8 cellular contexts compared by ENCODE assay signal in genomic region chr11:65636810-65637557, GRCh38. TPM values are rescaled to one million over a fixed set of nuclear protein-coding genes. Genes with fewer than 3 reads are reported as not detected.
DNase-seq lines count a peak whose midpoint lies in the region; ATAC-seq and TF ChIP-seq lines count a peak whose summit lies in the region.

No MANE protein-coding gene starts in this region.

- no peak for DNase-seq in activated naive CD4-positive, alpha-beta T cell treated with anti-CD3 and anti-CD28 coated beads, Interleukin-2, amount 10 ng/mL, durations not matched to agents 7 days and 5 days
- no peak for DNase-seq in activated naive CD4-positive, alpha-beta T cell treated with anti-CD3 and anti-CD28 coated beads, Interleukin-2, amount 50 U/mL, for 72 hours (ENCODE audit: low spot score in 2 of 2)
- no peak for DNase-seq in lower lobe of right lung
- no peak for DNase-seq in thoracic aorta (ENCODE audit: low spot score)
- no peak for DNase-seq in foreskin melanocyte
- no peak for DNase-seq in anterior cingulate cortex (lab: John Stamatoyannopoulos, UW)
- no peak for DNase-seq in HPDE6-E6E7 (ENCODE audit: extremely low spot score)

- H3K27me3 ChIP-seq in lower lobe of right lung (ENCODE audit: low read depth): no peaks in the 10 kb centered on the region
- no peaks in the 10 kb centered on the region for H3K27me3 ChIP-seq in thoracic aorta (replicated peaks; ENCODE audit: insufficient read depth)

- no peaks in the 10 kb centered on the region for H3K27me3 Mint-ChIP-seq in activated naive CD4-positive, alpha-beta T cell treated with anti-CD3 and anti-CD28 coated beads, Interleukin-2, amount 10 ng/mL, durations not matched to agents 7 days and 5 days
- H3K27me3 Mint-ChIP-seq in activated T-helper 17 cell treated with anti-CD3 and anti-CD28 coated beads, Interleukin-2, amount 50 U/mL, for 72 hours: no peaks in the 10 kb centered on the region

- H3K27ac Mint-ChIP-seq in activated naive CD4-positive, alpha-beta T cell treated with anti-CD3 and anti-CD28 coated beads, Interleukin-2, amount 10 ng/mL, durations not matched to agents 7 days and 5 days: peak overlapping the region; percentile 84
- H3K27ac Mint-ChIP-seq in activated naive CD4-positive, alpha-beta T cell treated with anti-CD3 and anti-CD28 coated beads, Interleukin-2, amount 50 U/mL, for 72 hours: peak overlapping the region in 1 of 2 donors; percentile 49
- H3K27ac Mint-ChIP-seq in activated T-helper 17 cell treated with anti-CD3 and anti-CD28 coated beads, Interleukin-2, amount 50 U/mL, for 72 hours: peak overlapping the region; percentile 63

- intact Hi-C loops in lower lobe of right lung (cut with DNase I): no loop called here

- no peaks in the 10 kb centered on the region for H3K9me3 ChIP-seq in lower lobe of right lung
- no peaks in the 10 kb centered on the region for H3K9me3 ChIP-seq in thoracic aorta

- no peak for ATAC-seq in activated naive CD4-positive, alpha-beta T cell treated with anti-CD3 and anti-CD28 coated beads, Interleukin-2, amount 50 U/mL, for 72 hours
- no peak for ATAC-seq in activated T-helper 17 cell treated with anti-CD3 and anti-CD28 coated beads, Interleukin-2, amount 50 U/mL, for 72 hours (replicated peaks)
- ATAC-seq in lower lobe of right lung (no peak), thoracic aorta (ENCODE audit: insufficient number of reproducible peaks, low FRiP score, low read depth) (no peak)

- CTCF ChIA-PET in activated naive CD4-positive, alpha-beta T cell treated with anti-CD3 and anti-CD28 coated beads, Interleukin-2, amount 10 ng/mL, durations not matched to agents 7 days and 5 days (lab: Charles Lee): interaction anchor here (1.3 to 4.2 kb wide), 3 partner anchors 11 to 84 kb away, joined by 3 to 21 read pairs (median 8); partner anchors contain the start of gene RNASEH2C

- H3K4me3 Mint-ChIP-seq in activated naive CD4-positive, alpha-beta T cell treated with anti-CD3 and anti-CD28 coated beads, Interleukin-2, amount 10 ng/mL, durations not matched to agents 7 days and 5 days: peak overlapping the region; percentile 88
- H3K4me3 Mint-ChIP-seq in activated T-helper 17 cell treated with anti-CD3 and anti-CD28 coated beads, Interleukin-2, amount 50 U/mL, for 72 hours: peak overlapping the region; percentile 97

- no peaks in the 10 kb centered on the region for H3K9me3 Mint-ChIP-seq in activated naive CD4-positive, alpha-beta T cell treated with anti-CD3 and anti-CD28 coated beads, Interleukin-2, amount 10 ng/mL, durations not matched to agents 7 days and 5 days
- H3K9me3 Mint-ChIP-seq in activated naive CD4-positive, alpha-beta T cell treated with anti-CD3 and anti-CD28 coated beads, Interleukin-2, amount 50 U/mL, for 72 hours: no peaks in the 10 kb centered on the region
- no peaks in the 10 kb centered on the region for H3K9me3 Mint-ChIP-seq in activated T-helper 17 cell treated with anti-CD3 and anti-CD28 coated beads, Interleukin-2, amount 50 U/mL, for 72 hours

- H3K27ac ChIP-seq in lower lobe of right lung: peak overlapping the region; percentile 93
- peak overlapping the region; percentile 53 to 74 for H3K27ac ChIP-seq in thoracic aorta

- TF ChIP-seq CTCF in lower lobe of right lung (IDR thresholded peaks at IDR 0.05): no peak
- no peak for TF ChIP-seq CTCF in thoracic aorta (IDR thresholded peaks at IDR 0.05)

- H3K4me1 ChIP-seq in lower lobe of right lung (peaks cover 47% of the 10 kb centered on the region), thoracic aorta (ENCODE audit: control insufficient read depth in 1 of 2, low read depth in 2 of 2) (peaks cover 23 to 40% of the 10 kb centered on the region in 2 donors)

- H3K36me3 ChIP-seq in lower lobe of right lung (peaks cover 52% of the 10 kb centered on the region), thoracic aorta (peaks cover 40% of the 10 kb centered on the region)

- H3K36me3 Mint-ChIP-seq in activated naive CD4-positive, alpha-beta T cell treated with anti-CD3 and anti-CD28 coated beads, Interleukin-2, amount 10 ng/mL, durations not matched to agents 7 days and 5 days: peaks cover 43% of the 10 kb centered on the region
- peaks cover 21 to 31% of the 10 kb centered on the region in 2 donors for H3K36me3 Mint-ChIP-seq in activated naive CD4-positive, alpha-beta T cell treated with anti-CD3 and anti-CD28 coated beads, Interleukin-2, amount 50 U/mL, for 72 hours
- H3K36me3 Mint-ChIP-seq in activated T-helper 17 cell treated with anti-CD3 and anti-CD28 coated beads, Interleukin-2, amount 50 U/mL, for 72 hours (ENCODE audit: low read depth): peaks cover 67% of the 10 kb centered on the region

- peaks cover 62% of the 10 kb centered on the region for H3K4me1 Mint-ChIP-seq in activated naive CD4-positive, alpha-beta T cell treated with anti-CD3 and anti-CD28 coated beads, Interleukin-2, amount 10 ng/mL, durations not matched to agents 7 days and 5 days
- no peaks in the 10 kb centered on the region for H3K4me1 Mint-ChIP-seq in activated T-helper 17 cell treated with anti-CD3 and anti-CD28 coated beads, Interleukin-2, amount 50 U/mL, for 72 hours

- H3K4me3 ChIP-seq in lower lobe of right lung (no peak overlapping the region), thoracic aorta (no peak overlapping the region)

RNA-seq across cellular contexts. Expression of gene SIPA1, which starts 0.9 kb away (rescaled TPM):
- total RNA-seq in activated naive CD4-positive, alpha-beta T cell treated with anti-CD3 and anti-CD28 coated beads, Interleukin-2, amount 50 U/mL, for 72 hours: 100 to 1,000 TPM; 185 to 203 TPM
- total RNA-seq in activated T-helper 17 cell treated with anti-CD3 and anti-CD28 coated beads, Interleukin-2, amount 50 U/mL, for 72 hours: 100 to 1,000 TPM; 135 to 144 TPM
- total RNA-seq in lower lobe of right lung: 102 TPM
- 10 to 100 TPM; 47.9 to 69.8 TPM for total RNA-seq in thoracic aorta

RNA-seq across cellular contexts. Expression of gene PCNX3, which starts 21.4 kb away (rescaled TPM):
- 10 to 100 TPM; 34.8 to 48.1 TPM for total RNA-seq in activated naive CD4-positive, alpha-beta T cell treated with anti-CD3 and anti-CD28 coated beads, Interleukin-2, amount 50 U/mL, for 72 hours
- total RNA-seq in activated T-helper 17 cell treated with anti-CD3 and anti-CD28 coated beads, Interleukin-2, amount 50 U/mL, for 72 hours: 10 to 100 TPM; 20.8 to 39.1 TPM
- total RNA-seq in lower lobe of right lung (32.4 TPM), thoracic aorta (10 to 100 TPM; 37.5 to 39.5 TPM)

RNA-seq across cellular contexts. Expression of gene MAP3K11, which starts 23.0 kb away (rescaled TPM):
- total RNA-seq in activated naive CD4-positive, alpha-beta T cell treated with anti-CD3 and anti-CD28 coated beads, Interleukin-2, amount 50 U/mL, for 72 hours: 10 to 100 TPM; 73.6 to 76.5 TPM
- total RNA-seq in activated T-helper 17 cell treated with anti-CD3 and anti-CD28 coated beads, Interleukin-2, amount 50 U/mL, for 72 hours: 10 to 100 TPM; 64.9 to 83.2 TPM
- total RNA-seq in lower lobe of right lung: 113 TPM
- 10 to 100 TPM; 48.3 to 62.8 TPM for total RNA-seq in thoracic aorta

RNA-seq across cellular contexts. Expression of gene RELA, which starts 25.7 kb away (rescaled TPM):
- 10 to 100 TPM; 81.7 to 97.8 TPM for total RNA-seq in activated naive CD4-positive, alpha-beta T cell treated with anti-CD3 and anti-CD28 coated beads, Interleukin-2, amount 50 U/mL, for 72 hours
- 100 to 1,000 TPM in 1 of 2 donors, 10 to 100 TPM in 1; 82.5 to 150 TPM for total RNA-seq in activated T-helper 17 cell treated with anti-CD3 and anti-CD28 coated beads, Interleukin-2, amount 50 U/mL, for 72 hours
- total RNA-seq in lower lobe of right lung (68.9 TPM), thoracic aorta (10 to 100 TPM; 81.5 to 84.4 TPM)

RNA-seq across cellular contexts. Expression of gene KCNK7, which starts 41.4 kb away (rescaled TPM):
- under 1 TPM; 0.66 to 0.74 TPM for total RNA-seq in activated naive CD4-positive, alpha-beta T cell treated with anti-CD3 and anti-CD28 coated beads, Interleukin-2, amount 50 U/mL, for 72 hours
- total RNA-seq in activated T-helper 17 cell treated with anti-CD3 and anti-CD28 coated beads, Interleukin-2, amount 50 U/mL, for 72 hours: under 1 TPM; 0.52 to 0.79 TPM
- 1.7 TPM for total RNA-seq in lower lobe of right lung
- under 1 TPM in 1 of 2 donors, not detected in 1; 0.95 TPM for total RNA-seq in thoracic aorta
